In genomic region chr12:6528539-6529235, GRCh38 we compare ENCODE assay signal across 1 cellular context.
TF ChIP-seq lines count a peak whose summit lies in the region.

No MANE protein-coding gene starts in this region.

TF ChIP-seq in GM23338, 12 proteins besides CTCF, POLR2A, EP300 and RAD21:
- TF ChIP-seq EZH2phosphoT487 (IDR thresholded peaks at IDR 0.05; ENCODE audit: unreplicated experiment) = no peak
- TF ChIP-seq NANOG (IDR thresholded peaks at IDR 0.05; ENCODE audit: borderline replicate concordance) = no peak
- no peak for TF ChIP-seq ETS1 (IDR thresholded peaks at IDR 0.05)
